ENCODE assay signal across 15 cellular contexts in the genomic region with DNA sequence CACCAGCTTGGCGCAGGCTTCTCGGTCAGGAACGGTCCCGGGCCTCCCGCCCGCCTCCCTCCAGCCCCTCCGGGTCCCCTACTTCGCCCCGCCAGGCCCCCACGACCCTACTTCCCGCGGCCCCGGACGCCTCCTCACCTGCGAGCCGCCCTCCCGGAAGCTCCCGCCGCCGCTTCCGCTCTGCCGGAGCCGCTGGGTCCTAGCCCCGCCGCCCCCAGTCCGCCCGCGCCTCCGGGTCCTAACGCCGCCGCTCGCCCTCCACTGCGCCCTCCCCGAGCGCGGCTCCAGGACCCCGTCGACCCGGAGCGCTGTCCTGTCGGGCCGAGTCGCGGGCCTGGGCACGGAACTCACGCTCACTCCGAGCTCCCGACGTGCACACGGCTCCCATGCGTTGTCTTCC. TPM values are rescaled to one million over a fixed set of nuclear protein-coding genes. Genes with fewer than 3 reads are reported as not detected.
"Had no signal": no experiment of that assay in that cellular context is flagged by ENCODE, and none has a peak within 500 bp of the region (broad histone marks: within the 10 kb centered on the region; RNA-seq: fewer than 3 reads in every experiment).

No MANE protein-coding gene starts in this region.

RNA-seq across cellular contexts. Expression of a gene that starts 36.0 kb away (rescaled TPM):
- total RNA-seq: activated CD4-positive, alpha-beta memory T cell treated with anti-CD3 and anti-CD28 coated beads, Interleukin-2, amount 10 ng/mL, durations not matched to agents 7 days and 5 days; activated naive CD4-positive, alpha-beta T cell treated with anti-CD3 and anti-CD28 coated beads for 36 hours; activated naive CD8-positive, alpha-beta T cell treated with anti-CD3 and anti-CD28 coated beads, Interleukin-2, amount 10 ng/mL, durations not matched to agents 7 days and 5 days; activated T-cell treated with anti-CD3 and anti-CD28 coated beads, Interleukin-2, amount 50 U/mL, for 72 hours; activated T-helper 17 cell treated with anti-CD3 and anti-CD28 coated beads, Interleukin-2, amount 50 U/mL, for 72 hours; ascending aorta; breast epithelium; cardiac muscle cell; cerebellum; dorsolateral prefrontal cortex; esophagus muscularis mucosa; foreskin keratinocyte; gastrocnemius medialis; heart left ventricle; T-helper 17 cell had no signal
- polyA plus RNA-seq: cardiac muscle cell, foreskin keratinocyte, heart left ventricle had no signal
